In genomic region chr4:102734591-102735385, GRCh38 we compare ENCODE assay signal across 8 cellular contexts. TPM values are rescaled to one million over a fixed set of nuclear protein-coding genes. Genes with fewer than 3 reads are reported as not detected.
DNase-seq lines count a peak whose midpoint lies in the region; ATAC-seq, FAIRE-seq and TF ChIP-seq lines count a peak whose summit lies in the region.

No MANE protein-coding gene starts in this region.

- H4K20me1 ChIP-seq in GM12878 (ENCODE audit: control insufficient read depth, insufficient read depth), result no peaks in the 10 kb centered on the region

- no peak overlapping the region for H3K4me3 ChIP-seq in GM12878
- no peak overlapping the region for H3K4me3 ChIP-seq in spleen

- no peak for TF ChIP-seq RAD21 in GM12878 (IDR thresholded peaks at IDR 0.05; ENCODE audit: insufficient read depth, low read depth, low read length)

- ATAC-seq in GM21367 (IDR thresholded peaks at IDR 0.05; ENCODE audit: unreplicated experiment) (peak; percentile 99), HG03521 (IDR thresholded peaks at IDR 0.05; ENCODE audit: unreplicated experiment) (peak; percentile 99), GM12878 (peak; percentile 95)

- no peak overlapping the region for H3K9ac ChIP-seq in GM12878 (ENCODE audit: control insufficient read depth, insufficient read depth, low read length)

- H3K9me3 ChIP-seq in GM12878 (replicated peaks; ENCODE audit: control insufficient read depth, insufficient read depth, low read length) (peaks cover 20% of the 10 kb centered on the region), spleen (peaks cover 0 to 39% (median 28%) of the 10 kb centered on the region in 8 donors)

- TF ChIP-seq POLR2A in GM12878 (IDR thresholded peaks at IDR 0.05; ENCODE audit: low read depth, low read length) (no peak), spleen (IDR thresholded peaks at IDR 0.05) (no peak)

- in situ Hi-C loops in GM12878 (cut with MboI), result no loop called here

- peak overlapping the region; percentile 22; the same call in 1 of the 2 replicates for H3K4me2 ChIP-seq in GM12878 (ENCODE audit: control insufficient read depth, insufficient read depth)

- peaks cover 38% of the 10 kb centered on the region for H3K79me2 ChIP-seq in GM12878 (ENCODE audit: control insufficient read depth, insufficient read depth, low read length)

- no peak for TF ChIP-seq EP300 in GM12878 (IDR thresholded peaks at IDR 0.05; ENCODE audit: borderline replicate concordance in 1 of 2, control insufficient read depth in 1 of 2, low read depth in 2 of 2, low read length in 2 of 2)

- TF ChIP-seq CTCF in GM10266 (IDR thresholded peaks at IDR 0.05; ENCODE audit: control insufficient read depth, insufficient read depth, low read depth, missing control alignments) (no peak), GM12878 (IDR thresholded peaks at IDR 0.05 in 2 of 3, conservative IDR thresholded peaks at IDR 0.05 in 1 of 3; ENCODE audit: control insufficient read depth in 2 of 3, extremely low read depth in 1 of 3, insufficient read depth in 1 of 3, low read depth in 3 of 3, low read length in 3 of 3) (no peak), spleen (IDR thresholded peaks at IDR 0.05 in 8 of 11, conservative IDR thresholded peaks at IDR 0.05 in 3 of 11) (no peak)

- H3K27me3 ChIP-seq in GM12878 (replicated peaks in 1 of 2; ENCODE audit: control insufficient read depth in 2 of 2, insufficient read depth in 2 of 2, low read length in 1 of 2), result no peaks in the 10 kb centered on the region
- no peaks in the 10 kb centered on the region for H3K27me3 ChIP-seq in spleen (replicated peaks in 1 of 7)

- 49% methylated on average over 5 of the region's 5 CpGs for WGBS in GM12878 (ENCODE audit: insufficient coverage, insufficient replicate concordance, low lambda C conversion rate, missing lambda C conversion rate)
- WGBS in spleen, 5 donors, result 75 to 81% (median 77%) methylated on average over 5 of the region's 5 CpGs

- RAD21 ChIA-PET in GM12878 (lab: Charles Lee; ENCODE audit: unreplicated experiment), result interaction anchor here (0.9 to 1.1 kb wide), 3 partner anchors 26 to 87 kb away, joined by 3 to 5 read pairs (median 3); partner anchors contain the start of gene MANBA

- SMC1A ChIA-PET in GM12878 (lab: Charles Lee; ENCODE audit: uncharacterized antibody, unreplicated experiment), result interaction anchor here (0.6 to 1.3 kb wide), 2 partner anchors 11 to 54 kb away, joined by 3 read pairs; no protein-coding TSS in a partner anchor

- POLR2A ChIA-PET in GM12878 (lab: Charles Lee), result interaction anchor here (0.6 kb wide), 1 partner anchor 104 kb away, joined by 3 read pairs; no protein-coding TSS in a partner anchor

- DNase-seq in GM10266 (ENCODE audit: extremely low spot score) (peak; percentile 47), GM12878 (ENCODE audit: low read depth, low spot score) (peak; percentile 39), spleen (no peak), SW 1271 (lab: John Stamatoyannopoulos, UW) (no peak), NCI-H1417 treated with DMSO at 0.1 percent for 48 hours (lab: John Stamatoyannopoulos, UW) (no peak)
- no peak for DNase-seq in activated CD4-positive, alpha-beta T cell treated with anti-CD3 and anti-CD28 coated beads, Interleukin-2, amount 50 U/mL, for 1 hour

- intact Hi-C loops in GM12878 (cut with micrococcal nuclease; ENCODE audit: unreplicated experiment), result no loop called here
- intact Hi-C loops in spleen (cut with DNase I; ENCODE audit: low total_unique reads), result no loop called here

- peaks cover 14% of the 10 kb centered on the region for H3K4me1 ChIP-seq in GM12878 (ENCODE audit: control insufficient read depth, insufficient read depth, low read length)
- peaks cover 0 to 34% (median 9%) of the 10 kb centered on the region in 6 donors for H3K4me1 ChIP-seq in spleen

- CTCF ChIA-PET in GM12878 (lab: Yijun Ruan, JAX), result interaction anchor here (1.5 kb wide), 1 partner anchor 19 kb away, joined by 3 read pairs; no protein-coding TSS in a partner anchor

- H3K36me3 ChIP-seq in GM12878 (ENCODE audit: control insufficient read depth in 2 of 2, insufficient read depth in 2 of 2, low read length in 1 of 2), result peaks cover 2 to 5% of the 10 kb centered on the region in 2 experiments
- peaks cover 0 to 37% (median 0%) of the 10 kb centered on the region in 6 donors for H3K36me3 ChIP-seq in spleen

- H2AFZ ChIP-seq in GM12878 (ENCODE audit: control insufficient read depth, low read depth, low read length), result peak overlapping the region; percentile 45; the same call in 1 of the 2 replicates

- BruUV-seq in GM12878 (replicated peaks; lab: Mats Ljungman, UMichigan), result no TSS peak

- H3K27ac ChIP-seq in GM12878 (ENCODE audit: control insufficient read depth, insufficient read depth) (peak overlapping the region; percentile 71), spleen (peak overlapping the region in 5 of 8 donors; percentile 16 to 69 (median 58))

- FAIRE-seq in GM12878 (lab: Jason Lieb, UNC), result no peak

TF ChIP-seq in GM12878, 131 proteins besides CTCF, POLR2A, EP300 and RAD21:
- no peak for TF ChIP-seq HDAC6 (IDR thresholded peaks at IDR 0.05; ENCODE audit: unreplicated experiment)
- TF ChIP-seq SPI1 (IDR thresholded peaks at IDR 0.05; ENCODE audit: borderline replicate concordance, insufficient read depth, low read depth, low read length), result peak; percentile 94
- TF ChIP-seq SP1 (IDR thresholded peaks at IDR 0.05; ENCODE audit: low read depth, low read length), result no peak
- 0 out of 2 replicates have a peak, but pooled peaks have one; percentile 11 for TF ChIP-seq NR2C1 (IDR thresholded peaks at IDR 0.05)
- TF ChIP-seq ZNF207 (IDR thresholded peaks at IDR 0.05; ENCODE audit: borderline replicate concordance), result no peak
- 0 out of 2 replicates have a peak, but pooled peaks have one; percentile 33 for TF ChIP-seq NR2F1 (conservative IDR thresholded peaks at IDR 0.05)
- TF ChIP-seq RFX5 (IDR thresholded peaks at IDR 0.05; ENCODE audit: low read depth, low read length), result no peak
- peak; percentile 76; the same call in 1 of the 2 replicates for TF ChIP-seq CREM (IDR thresholded peaks at IDR 0.05; ENCODE audit: low read depth)
- TF ChIP-seq MEF2A (IDR thresholded peaks at IDR 0.05; ENCODE audit: insufficient read depth, low read depth, low read length), result no peak
- TF ChIP-seq YY1 (IDR thresholded peaks at IDR 0.05; ENCODE audit: low read depth, low read length), result 0 out of 2 replicates have a peak, but pooled peaks have one; percentile 41
- TF ChIP-seq, protein P1, sequence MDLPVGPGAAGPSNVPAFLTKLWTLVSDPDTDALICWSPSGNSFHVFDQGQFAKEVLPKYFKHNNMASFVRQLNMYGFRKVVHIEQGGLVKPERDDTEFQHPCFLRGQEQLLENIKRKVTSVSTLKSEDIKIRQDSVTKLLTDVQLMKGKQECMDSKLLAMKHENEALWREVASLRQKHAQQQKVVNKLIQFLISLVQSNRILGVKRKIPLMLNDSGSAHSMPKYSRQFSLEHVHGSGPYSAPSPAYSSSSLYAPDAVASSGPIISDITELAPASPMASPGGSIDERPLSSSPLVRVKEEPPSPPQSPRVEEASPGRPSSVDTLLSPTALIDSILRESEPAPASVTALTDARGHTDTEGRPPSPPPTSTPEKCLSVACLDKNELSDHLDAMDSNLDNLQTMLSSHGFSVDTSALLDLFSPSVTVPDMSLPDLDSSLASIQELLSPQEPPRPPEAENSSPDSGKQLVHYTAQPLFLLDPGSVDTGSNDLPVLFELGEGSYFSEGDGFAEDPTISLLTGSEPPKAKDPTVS (IDR thresholded peaks at IDR 0.05; ENCODE audit: low read depth, low read length), result no peak
- peak; percentile 91 for TF ChIP-seq CREB1 (IDR thresholded peaks at IDR 0.05; ENCODE audit: low read depth)
- peak; percentile 76 for TF ChIP-seq GABPA (IDR thresholded peaks at IDR 0.05; ENCODE audit: low read depth)
- TF ChIP-seq IRF4 (IDR thresholded peaks at IDR 0.05; ENCODE audit: low read depth, low read length), result 0 out of 2 replicates have a peak, but pooled peaks have one; percentile 33
- TF ChIP-seq TCF3 (IDR thresholded peaks at IDR 0.05; ENCODE audit: borderline replicate concordance, insufficient read depth, low read depth, low read length), result peak; percentile 78
- peak; percentile 46; the same call in 1 of the 2 replicates for TF ChIP-seq IKZF1 (conservative IDR thresholded peaks at IDR 0.05)
- no peak for TF ChIP-seq ZNF217 (IDR thresholded peaks at IDR 0.05)
- TF ChIP-seq TCF12 (IDR thresholded peaks at IDR 0.05; ENCODE audit: low read depth, low read length), result 0 out of 2 replicates have a peak, but pooled peaks have one; percentile 72
- TF ChIP-seq ETV6 (conservative IDR thresholded peaks at IDR 0.05 in 1 of 2, IDR thresholded peaks at IDR 0.05 in 1 of 2; ENCODE audit: borderline replicate concordance in 1 of 2, low read depth in 1 of 2), result 0 out of 4 replicates have a peak, but pooled peaks of 1 of the 2 experiments have one; percentile 3
- 0 out of 2 replicates have a peak, but pooled peaks have one; percentile 14 for TF ChIP-seq ATF7 (IDR thresholded peaks at IDR 0.05; ENCODE audit: low read depth)
- 0 out of 2 replicates have a peak, but pooled peaks have one; percentile 3 for TF ChIP-seq PAX5 (IDR thresholded peaks at IDR 0.05; ENCODE audit: borderline replicate concordance, low read depth, low read length)
- peak; percentile 71 for TF ChIP-seq RUNX3 (IDR thresholded peaks at IDR 0.05; ENCODE audit: low read length)
- TF ChIP-seq CBX3 (IDR thresholded peaks at IDR 0.05; ENCODE audit: borderline replicate concordance, low read depth), result no peak

RNA-seq across cellular contexts. Expression of gene MANBA, which starts 26.0 kb away (rescaled TPM):
- 207 and 208 TPM in 2 replicates for total RNA-seq in GM12878 (2013; cell fraction: nucleolus; rRNA removed)
- total RNA-seq in GM12878 (2014; rRNA removed) (18.6 and 24.3 TPM in 2 replicates), GM12878 (2014; rRNA removed; fragmentation: Illumina TruSeq; extraction: Trizol) (18.2 and 19.0 TPM in 2 replicates), GM12878 (2021) (13.6 and 13.8 TPM in 2 replicates), spleen (100 to 1,000 TPM in 1 of 7 donors, 10 to 100 TPM in 6; 42.9 to 112 (median 57.7) TPM)
- polyA plus RNA-seq in GM12878 (2011; ENCODE audit: low read depth), result 14.7 TPM
- polyA plus RNA-seq in GM12878 (2011; rRNA removed) (14.7 and 15.6 TPM in 2 replicates), GM12878 (2014; fragmentation: Illumina TruSeq; extraction: Trizol) (12.1 and 16.9 TPM in 2 replicates), GM12878 (2014; fragmentation: Nextera tagmentation; extraction: Ambion mirVana) (1 to 10 TPM; 3.8 to 6.9 TPM), GM12878 (2014; rRNA removed) (8.5 and 10.4 TPM in 2 replicates), GM12878 (2016; fragmentation: Nextera tagmentation; extraction: Ambion mirVana) (10 to 100 TPM; 11.9 to 13.0 TPM), spleen (10 to 100 TPM; 15.7 to 37.1 (median 25.9) TPM)
- 10.8 and 15.1 TPM in 2 replicates for polyA plus RNA-seq in GM12878 (2011; cell fraction: cytosol; rRNA removed)
- polyA plus RNA-seq in GM12878 (2011; cell fraction: nucleus; rRNA removed), result 42.7 and 51.3 TPM in 2 replicates
- 15.4 and 23.2 TPM in 2 replicates for polyA plus RNA-seq in GM12878 (2012)
- polyA minus RNA-seq in GM12878 (2011; rRNA and poly(A)+ RNA removed), result 31.3 and 34.3 TPM in 2 replicates
- 8.3 and 12.8 TPM in 2 replicates for polyA minus RNA-seq in GM12878 (2011; cell fraction: cytosol; rRNA and poly(A)+ RNA removed)
- polyA minus RNA-seq in GM12878 (2011; cell fraction: nucleus; rRNA and poly(A)+ RNA removed), result 53.3 and 78.7 TPM in 2 replicates

Comparison
In these comparisons a context has a peak if more than half of its experiments do, and no peak if none do; other contexts are left out.
1. DNase-seq: peak in GM10266 (single experiment) and GM12878 (single experiment); none in spleen (single experiment), SW 1271 (0 of 2), NCI-H1417 treated with DMSO at 0.1 percent for 48 hours (single experiment) and activated CD4-positive, alpha-beta T cell treated with anti-CD3 and anti-CD28 coated beads, Interleukin-2, amount 50 U/mL, for 1 hour (single experiment).
2. Peak in every context shown above with its lines, with median percentiles within 50 percentile points of each other: ATAC-seq.